20 cellular contexts compared by ENCODE assay signal in the genomic region with DNA sequence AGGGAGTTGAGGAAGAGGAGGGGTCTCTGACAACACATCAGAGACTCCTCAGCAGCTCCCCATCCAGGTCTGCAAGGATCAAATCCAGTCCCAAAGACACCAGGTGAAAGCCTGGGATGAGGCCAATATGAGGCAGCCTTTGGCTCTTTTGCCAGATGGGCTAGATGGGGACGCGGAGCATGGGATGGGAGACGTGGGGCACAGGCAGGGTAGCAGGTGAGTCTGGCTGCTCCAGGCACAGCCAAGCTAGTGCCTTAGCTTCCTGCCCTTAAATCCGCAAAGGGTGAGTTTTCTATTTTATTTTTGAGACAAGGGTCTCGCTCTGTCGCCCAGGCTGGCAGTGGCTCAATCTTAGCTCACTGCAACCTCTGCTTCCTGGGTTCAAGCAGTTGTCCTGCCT. TPM values are rescaled to one million over a fixed set of nuclear protein-coding genes. Genes with fewer than 3 reads are reported as not detected.
A peak's percentile ranks its signal among the peaks of the same experiment; 100 is the strongest.
DNase-seq lines count a peak whose midpoint lies in the region; ATAC-seq and TF ChIP-seq lines count a peak whose summit lies in the region.
"Had no signal": no experiment of that assay in that cellular context is flagged by ENCODE, and none has a peak within 500 bp of the region (broad histone marks: within the 10 kb centered on the region; RNA-seq: fewer than 3 reads in every experiment).

No MANE protein-coding gene starts in this region.

- no peaks in the 10 kb centered on the region for H3K9me3 Mint-ChIP-seq in chondrocyte (ENCODE audit: low read depth)
- H3K9me3 Mint-ChIP-seq: CD4-positive, alpha-beta T cell; CD8-positive, alpha-beta T cell had no signal

- no peak overlapping the region; the same call in 1 of the 2 replicates for H3K9ac ChIP-seq in BLaER1
- H3K9ac ChIP-seq: BLaER1 treated with 17β-estradiol and CSF1 and Interleukin-3, amounts not matched to agents 10 nM and 100 nM had no signal

- H3K36me3 Mint-ChIP-seq in chondrocyte (ENCODE audit: low read depth): peaks cover 6% of the 10 kb centered on the region

- no peaks in the 10 kb centered on the region for H3K4me1 Mint-ChIP-seq in chondrocyte (ENCODE audit: low read depth)
- H3K4me1 Mint-ChIP-seq: B cell had no signal

- H3K4me3 ChIP-seq in BLaER1 (no peak overlapping the region), spleen (no peak overlapping the region), BE2C (ENCODE audit: low read depth, low read length) (no peak overlapping the region)
- H3K4me3 ChIP-seq: A549; BLaER1 treated with 17β-estradiol and CSF1 and Interleukin-3, amounts not matched to agents 10 nM and 100 nM had no signal

- H3K27ac Mint-ChIP-seq in chondrocyte (ENCODE audit: unreplicated experiment): no peak overlapping the region
- H3K27ac Mint-ChIP-seq: B cell; CD4-positive, alpha-beta T cell; CD8-positive, alpha-beta T cell had no signal

- peak overlapping the region; percentile 39; the same call in 1 of the 2 replicates for H3K4me2 ChIP-seq in BLaER1
- H3K4me2 ChIP-seq: A549 had no signal

- H3K36me3 ChIP-seq in BLaER1 (peaks cover 69% of the 10 kb centered on the region), spleen (peaks cover 0 to 85% (median 3%) of the 10 kb centered on the region in 6 donors), BE2C (no peaks in the 10 kb centered on the region)

- H3K4me1 ChIP-seq in BLaER1: peaks cover 16% of the 10 kb centered on the region
- no peaks in the 10 kb centered on the region for H3K4me1 ChIP-seq in spleen
- H3K4me1 ChIP-seq in BE2C: no peaks in the 10 kb centered on the region
- H3K4me1 ChIP-seq: A549, Caco-2 had no signal

- DNase-seq in chondrocyte (ENCODE audit: low spot score) (peak; percentile 43), posterior vena cava (ENCODE audit: low spot score) (peak; percentile 52), spleen (peak; percentile 13), GDM1 (lab: John Stamatoyannopoulos, UW) (no peak), BE2C (no peak)
- DNase-seq: AML-193; Caco-2; Calu3; CD4-positive, alpha-beta T cell; CD8-positive, alpha-beta T cell; DMS79 treated with DMSO at 0.1 percent for 48 hours; GF-D8 had no signal

- no peak for ATAC-seq in HG02981 (IDR thresholded peaks at IDR 0.05; ENCODE audit: unreplicated experiment)
- ATAC-seq: A549; CD8-positive, alpha-beta T cell had no signal

- TF ChIP-seq POLR2A in spleen (IDR thresholded peaks at IDR 0.05): no peak

- WGBS in spleen, 5 donors: 89 to 100% (median 95%) methylated on average over 6 of the region's 6 CpGs

- intact Hi-C loops in posterior vena cava (cut with DNase I) (no loop called here), spleen (cut with DNase I; ENCODE audit: low total_unique reads) (no loop called here)

- H3K9me3 ChIP-seq in BLaER1: no peaks in the 10 kb centered on the region
- no peaks in the 10 kb centered on the region for H3K9me3 ChIP-seq in spleen
- H3K9me3 ChIP-seq in BE2C: no peaks in the 10 kb centered on the region
- H3K9me3 ChIP-seq: A549; BLaER1 treated with 17β-estradiol and CSF1 and Interleukin-3, amounts not matched to agents 10 nM and 100 nM; Caco-2 had no signal

- no peaks in the 10 kb centered on the region for H3K27me3 ChIP-seq in BLaER1
- no peaks in the 10 kb centered on the region for H3K27me3 ChIP-seq in spleen (replicated peaks in 1 of 7)
- H3K27me3 ChIP-seq in BE2C: no peaks in the 10 kb centered on the region
- H3K27me3 ChIP-seq: BLaER1 treated with 17β-estradiol and CSF1 and Interleukin-3, amounts not matched to agents 10 nM and 100 nM had no signal

- H3K27ac ChIP-seq in BLaER1 (0 out of 2 replicates have a peak overlapping the region, but pooled peaks have one; percentile 7), spleen (no peak overlapping the region)
- H3K27ac ChIP-seq: 22Rv1; A549; BLaER1 treated with 17β-estradiol and CSF1 and Interleukin-3, amounts not matched to agents 10 nM and 100 nM; C4-2B had no signal

- no peak for TF ChIP-seq CTCF in chondrocyte (IDR thresholded peaks at IDR 0.05)
- TF ChIP-seq CTCF in spleen (IDR thresholded peaks at IDR 0.05 in 8 of 11, conservative IDR thresholded peaks at IDR 0.05 in 3 of 11): no peak
- no peak for TF ChIP-seq CTCF in BE2C (IDR thresholded peaks at IDR 0.05; ENCODE audit: low read depth, low read length)

- H3K4me3 Mint-ChIP-seq in chondrocyte (ENCODE audit: unreplicated experiment): no peak overlapping the region
- H3K4me3 Mint-ChIP-seq: B cell; CD4-positive, alpha-beta T cell; CD8-positive, alpha-beta T cell had no signal

- H4K20me1 ChIP-seq in BLaER1: no peaks in the 10 kb centered on the region
- H4K20me1 ChIP-seq: BLaER1 treated with 17β-estradiol and CSF1 and Interleukin-3, amounts not matched to agents 10 nM and 100 nM had no signal

- H3K27me3 Mint-ChIP-seq in chondrocyte (ENCODE audit: low read depth): no peaks in the 10 kb centered on the region
- H3K27me3 Mint-ChIP-seq: B cell; CD4-positive, alpha-beta T cell had no signal

RNA-seq across cellular contexts. Expression of gene DRICH1, which starts 19.6 kb away (rescaled TPM):
- total RNA-seq in chondrocyte (not detected in 3 replicates), posterior vena cava (under 1 TPM; 0.19 to 0.42 TPM), spleen (1 to 10 TPM in 3 of 7 donors, under 1 TPM in 1, not detected in 3; 0.44 to 2.5 (median 2.2) TPM)
- polyA plus RNA-seq in spleen: 1 to 10 TPM in 2 of 3 donors, under 1 TPM in 1; 0.29 to 2.2 (median 1.6) TPM
- polyA plus RNA-seq in BE2C (2012; ENCODE audit: insufficient read depth, insufficient read length, low read depth): not detected
- total RNA-seq: A172 had no signal

RNA-seq across cellular contexts. Expression of gene RGL4, which starts 39.1 kb away (rescaled TPM):
- total RNA-seq in chondrocyte (not detected in 3 replicates), posterior vena cava (1 to 10 TPM in 1 of 2 donors, under 1 TPM in 1; 0.24 to 1.7 TPM), spleen (10 to 100 TPM in 6 of 7 donors, 1 to 10 TPM in 1; 9.6 to 46.6 (median 23.0) TPM)
- polyA plus RNA-seq in spleen: 10 to 100 TPM; 10.5 to 19.5 (median 15.7) TPM
- 4.9 TPM for polyA plus RNA-seq in BE2C (2012; ENCODE audit: insufficient read depth, insufficient read length, low read depth)
- total RNA-seq: A172, Caco-2, Calu3 had no signal
- polyA plus RNA-seq: A549 had no signal

Comparison
In these comparisons a context has a peak if more than half of its experiments do, and no peak if none do; other contexts are left out.
1. DNase-seq: peak in chondrocyte (single experiment), posterior vena cava (single experiment) and spleen (single experiment); none in GDM1 (single experiment) and BE2C (single experiment).